8 cellular contexts compared by ENCODE assay signal in genomic region chr6:1524040-1524480, GRCh38.
A peak's percentile ranks its signal among the peaks of the same experiment; 100 is the strongest.
DNase-seq lines count a peak whose midpoint lies in the region; ATAC-seq and TF ChIP-seq lines count a peak whose summit lies in the region.

No MANE protein-coding gene starts in this region.

- CTCF ChIA-PET in activated CD8-positive, alpha-beta T cell treated with anti-CD3 and anti-CD28 coated beads, Interleukin-2, amount 10 ng/mL, durations not matched to agents 7 days and 5 days (lab: Charles Lee): interaction anchor here (0.6 to 2.8 kb wide), 14 partner anchors 10 to 671 kb away, joined by 3 to 16 read pairs (median 4); no protein-coding TSS in a partner anchor

- H3K4me1 Mint-ChIP-seq in HFFc6 (ENCODE audit: low read depth) (peaks cover 15% of the 10 kb centered on the region), memory B cell (no peaks in the 10 kb centered on the region)
- peaks cover 24% of the 10 kb centered on the region for H3K4me1 Mint-ChIP-seq in activated CD8-positive, alpha-beta T cell treated with anti-CD3 and anti-CD28 coated beads, Interleukin-2, amount 10 ng/mL, durations not matched to agents 7 days and 5 days (ENCODE audit: low read depth)

- H3K4me3 Mint-ChIP-seq in HFFc6 (no peak overlapping the region), memory B cell (peak overlapping the region; percentile 28)
- no peak overlapping the region for H3K4me3 Mint-ChIP-seq in activated CD8-positive, alpha-beta T cell treated with anti-CD3 and anti-CD28 coated beads, Interleukin-2, amount 10 ng/mL, durations not matched to agents 7 days and 5 days

- no peaks in the 10 kb centered on the region for H3K36me3 Mint-ChIP-seq in HFFc6 (ENCODE audit: low read depth)
- no peaks in the 10 kb centered on the region for H3K36me3 Mint-ChIP-seq in activated CD8-positive, alpha-beta T cell treated with anti-CD3 and anti-CD28 coated beads, Interleukin-2, amount 10 ng/mL, durations not matched to agents 7 days and 5 days (ENCODE audit: low read depth)
- no peaks in the 10 kb centered on the region for H3K36me3 Mint-ChIP-seq in memory B cell

- H3K27me3 Mint-ChIP-seq in HFFc6 (ENCODE audit: insufficient read depth) (peaks cover 12% of the 10 kb centered on the region), memory B cell (peaks cover 16% of the 10 kb centered on the region)
- peaks cover 4% of the 10 kb centered on the region for H3K27me3 Mint-ChIP-seq in activated CD8-positive, alpha-beta T cell treated with anti-CD3 and anti-CD28 coated beads, Interleukin-2, amount 10 ng/mL, durations not matched to agents 7 days and 5 days (ENCODE audit: low read depth)

- H3K9me3 Mint-ChIP-seq in HFFc6 (no peaks in the 10 kb centered on the region), memory B cell (no peaks in the 10 kb centered on the region)
- H3K9me3 Mint-ChIP-seq in activated CD8-positive, alpha-beta T cell treated with anti-CD3 and anti-CD28 coated beads, Interleukin-2, amount 10 ng/mL, durations not matched to agents 7 days and 5 days (ENCODE audit: insufficient read depth): no peaks in the 10 kb centered on the region

- peak; percentile 78 for ATAC-seq in activated CD8-positive, alpha-beta T cell treated with anti-CD3 and anti-CD28 coated beads, Interleukin-2, amount 10 ng/mL, durations not matched to agents 7 days and 5 days
- ATAC-seq in memory B cell (ENCODE audit: low read depth) (no peak), GM19467 (IDR thresholded peaks at IDR 0.05; ENCODE audit: unreplicated experiment) (no peak), GM21619 (IDR thresholded peaks at IDR 0.05; ENCODE audit: unreplicated experiment) (no peak)

- TF ChIP-seq CTCF in HFFc6 (IDR thresholded peaks at IDR 0.05): peak; percentile 30; the same call in 1 of the 2 replicates

- POLR2A ChIA-PET in activated CD8-positive, alpha-beta T cell treated with anti-CD3 and anti-CD28 coated beads, Interleukin-2, amount 10 ng/mL, durations not matched to agents 7 days and 5 days (lab: Charles Lee): no interaction called here

- no peak overlapping the region for H3K27ac Mint-ChIP-seq in HFFc6
- peak overlapping the region; percentile 10 for H3K27ac Mint-ChIP-seq in activated CD8-positive, alpha-beta T cell treated with anti-CD3 and anti-CD28 coated beads, Interleukin-2, amount 10 ng/mL, durations not matched to agents 7 days and 5 days
- H3K27ac Mint-ChIP-seq in memory B cell: no peak overlapping the region

- no peak for DNase-seq in HFFc6
- peak; percentile 72 for DNase-seq in activated CD8-positive, alpha-beta T cell treated with anti-CD3 and anti-CD28 coated beads, Interleukin-2, amount 10 ng/mL, durations not matched to agents 7 days and 5 days
- peak; percentile 62 for DNase-seq in effector CD4-positive, alpha-beta T cell
- no peak for DNase-seq in memory B cell (ENCODE audit: low spot score in 2 of 2)
- peak; percentile 48 to 68 for DNase-seq in stimulated activated CD8-positive, alpha-beta memory T cell treated with anti-CD3 and anti-CD28 coated beads, Interleukin-15, amount 100 ng/mL, for 4 hours (ENCODE audit: low read depth in 2 of 2)
- DNase-seq in D341Med (ENCODE audit: low spot score): no peak

Comparison
In these comparisons a context has a peak if more than half of its experiments do, and no peak if none do; other contexts are left out.
1. DNase-seq: peak in activated CD8-positive, alpha-beta T cell treated with anti-CD3 and anti-CD28 coated beads, Interleukin-2, amount 10 ng/mL, durations not matched to agents 7 days and 5 days (single experiment), effector CD4-positive, alpha-beta T cell (single experiment) and stimulated activated CD8-positive, alpha-beta memory T cell treated with anti-CD3 and anti-CD28 coated beads, Interleukin-15, amount 100 ng/mL, for 4 hours (2 of 2); none in HFFc6 (single experiment), memory B cell (0 of 2) and D341Med (single experiment).